In genomic region chr7:18225067-18225466, GRCh38 we compare ENCODE assay signal across 1 cellular context.
TF ChIP-seq lines count a peak whose summit lies in the region.

No MANE protein-coding gene starts in this region.

TF ChIP-seq in GM12878, 131 proteins besides CTCF, POLR2A, EP300 and RAD21 (continued from another document):
- TF ChIP-seq, protein P1, sequence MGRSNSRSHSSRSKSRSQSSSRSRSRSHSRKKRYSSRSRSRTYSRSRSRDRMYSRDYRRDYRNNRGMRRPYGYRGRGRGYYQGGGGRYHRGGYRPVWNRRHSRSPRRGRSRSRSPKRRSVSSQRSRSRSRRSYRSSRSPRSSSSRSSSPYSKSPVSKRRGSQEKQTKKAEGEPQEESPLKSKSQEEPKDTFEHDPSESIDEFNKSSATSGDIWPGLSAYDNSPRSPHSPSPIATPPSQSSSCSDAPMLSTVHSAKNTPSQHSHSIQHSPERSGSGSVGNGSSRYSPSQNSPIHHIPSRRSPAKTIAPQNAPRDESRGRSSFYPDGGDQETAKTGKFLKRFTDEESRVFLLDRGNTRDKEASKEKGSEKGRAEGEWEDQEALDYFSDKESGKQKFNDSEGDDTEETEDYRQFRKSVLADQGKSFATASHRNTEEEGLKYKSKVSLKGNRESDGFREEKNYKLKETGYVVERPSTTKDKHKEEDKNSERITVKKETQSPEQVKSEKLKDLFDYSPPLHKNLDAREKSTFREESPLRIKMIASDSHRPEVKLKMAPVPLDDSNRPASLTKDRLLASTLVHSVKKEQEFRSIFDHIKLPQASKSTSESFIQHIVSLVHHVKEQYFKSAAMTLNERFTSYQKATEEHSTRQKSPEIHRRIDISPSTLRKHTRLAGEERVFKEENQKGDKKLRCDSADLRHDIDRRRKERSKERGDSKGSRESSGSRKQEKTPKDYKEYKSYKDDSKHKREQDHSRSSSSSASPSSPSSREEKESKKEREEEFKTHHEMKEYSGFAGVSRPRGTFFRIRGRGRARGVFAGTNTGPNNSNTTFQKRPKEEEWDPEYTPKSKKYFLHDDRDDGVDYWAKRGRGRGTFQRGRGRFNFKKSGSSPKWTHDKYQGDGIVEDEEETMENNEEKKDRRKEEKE (IDR thresholded peaks at IDR 0.05): no peak
- no peak for TF ChIP-seq ZSCAN29 (IDR thresholded peaks at IDR 0.05)
